In genomic region chr13:110495881-110496280, GRCh38 we compare ENCODE assay signal across 24 cellular contexts.
DNase-seq lines count a peak whose midpoint lies in the region; ATAC-seq, FAIRE-seq and TF ChIP-seq lines count a peak whose summit lies in the region.
"Had no signal": no experiment of that assay in that cellular context is flagged by ENCODE, and none has a peak within 500 bp of the region (broad histone marks: within the 10 kb centered on the region; RNA-seq: fewer than 3 reads in every experiment).

No MANE protein-coding gene starts in this region.

- no peak overlapping the region for H3K4me3 Mint-ChIP-seq in chondrocyte (ENCODE audit: unreplicated experiment)
- H3K4me3 Mint-ChIP-seq: B cell; CD4-positive, alpha-beta T cell; CD8-positive, alpha-beta T cell had no signal

- H3K36me3 Mint-ChIP-seq in chondrocyte (ENCODE audit: low read depth), result peaks cover 69% of the 10 kb centered on the region
- H3K36me3 Mint-ChIP-seq: CD8-positive, alpha-beta T cell had no signal

- peaks cover 86% of the 10 kb centered on the region for H4K20me1 ChIP-seq in smooth muscle cell (ENCODE audit: low read depth)
- H4K20me1 ChIP-seq: BLaER1 treated with 17β-estradiol and CSF1 and Interleukin-3, amounts not matched to agents 10 nM and 100 nM had no signal

- FAIRE-seq in kidney (lab: Jason Lieb, UNC), result no peak
- FAIRE-seq: A549, D721Med, G401.6, GM12891, GM18507 had no signal

- no peaks in the 10 kb centered on the region for H3K27me3 Mint-ChIP-seq in chondrocyte (ENCODE audit: low read depth)

- peaks cover 39% of the 10 kb centered on the region for H3K4me1 Mint-ChIP-seq in chondrocyte (ENCODE audit: low read depth)
- H3K4me1 Mint-ChIP-seq: B cell had no signal

- no peak for TF ChIP-seq CTCF in chondrocyte (IDR thresholded peaks at IDR 0.05)
- no peak for TF ChIP-seq CTCF in kidney (IDR thresholded peaks at IDR 0.05; ENCODE audit: borderline replicate concordance, extremely low read depth, insufficient read depth)
- TF ChIP-seq CTCF in smooth muscle cell (IDR thresholded peaks at IDR 0.05; ENCODE audit: borderline replicate concordance, insufficient read depth, poor library complexity, severe bottlenecking), result no peak

- H3K4me1 ChIP-seq in kidney (ENCODE audit: control insufficient read depth in 1 of 2, insufficient read depth in 1 of 2, low read depth in 1 of 2, low read length in 2 of 2) (no peaks in the 10 kb centered on the region), smooth muscle cell (ENCODE audit: low read depth) (peaks cover 3% of the 10 kb centered on the region), subcutaneous abdominal adipose tissue (ENCODE audit: control insufficient read depth in 5 of 5, insufficient read depth in 5 of 5, low read length in 5 of 5) (peaks cover 7 to 17% (median 10%) of the 10 kb centered on the region in 5 donors)
- H3K4me1 ChIP-seq: A549, Caco-2 had no signal

- H3K4me3 ChIP-seq in kidney (ENCODE audit: low read length in 2 of 2) (no peak overlapping the region), smooth muscle cell (no peak overlapping the region), subcutaneous abdominal adipose tissue (ENCODE audit: low read depth in 1 of 5, low read length in 5 of 5) (no peak overlapping the region)
- H3K4me3 ChIP-seq: A549; BLaER1 treated with 17β-estradiol and CSF1 and Interleukin-3, amounts not matched to agents 10 nM and 100 nM had no signal

- in situ Hi-C loops in KBM-7 (cut with MboI; ENCODE audit: low pct_unique_long_range_greater_than_20kb, low sequenced_read_pairs), result no loop called here

- H2AFZ ChIP-seq in smooth muscle cell (ENCODE audit: low read depth), result no peak overlapping the region

- ATAC-seq in Right ventricle myocardium superior (ENCODE audit: poor library complexity), result no peak
- ATAC-seq: A549; CD8-positive, alpha-beta T cell had no signal

- H3K9ac ChIP-seq in kidney (ENCODE audit: low read length in 2 of 2) (no peak overlapping the region), smooth muscle cell (ENCODE audit: low read depth) (no peak overlapping the region), subcutaneous abdominal adipose tissue (ENCODE audit: low read length in 5 of 5) (no peak overlapping the region)
- H3K9ac ChIP-seq: BLaER1 treated with 17β-estradiol and CSF1 and Interleukin-3, amounts not matched to agents 10 nM and 100 nM had no signal

- H3K36me3 ChIP-seq in kidney (ENCODE audit: control insufficient read depth in 1 of 2, insufficient read depth in 2 of 2, low read length in 2 of 2) (peaks cover 45 to 61% of the 10 kb centered on the region in 2 donors), smooth muscle cell (ENCODE audit: low read depth) (peaks cover 30% of the 10 kb centered on the region), subcutaneous abdominal adipose tissue (ENCODE audit: control insufficient read depth in 5 of 5, insufficient read depth in 5 of 5, low read length in 5 of 5) (peaks cover 22 to 98% (median 91%) of the 10 kb centered on the region in 5 donors)
- H3K36me3 ChIP-seq: BLaER1 treated with 17β-estradiol and CSF1 and Interleukin-3, amounts not matched to agents 10 nM and 100 nM had no signal

- no peaks in the 10 kb centered on the region for H3K9me3 ChIP-seq in kidney (ENCODE audit: control insufficient read depth in 1 of 2, low read length in 2 of 2)
- H3K9me3 ChIP-seq in smooth muscle cell (replicated peaks; ENCODE audit: low read depth), result no peaks in the 10 kb centered on the region
- H3K9me3 ChIP-seq in subcutaneous abdominal adipose tissue (ENCODE audit: control insufficient read depth in 5 of 5, low read length in 5 of 5), result peaks cover 0 to 7% (median 5%) of the 10 kb centered on the region in 5 donors
- H3K9me3 ChIP-seq: A549, Caco-2 had no signal

- 100% methylated on average over 3 of the region's 3 CpGs for WGBS in smooth muscle cell (ENCODE audit: low lambda C conversion rate)

- no peak overlapping the region for H3K4me2 ChIP-seq in smooth muscle cell
- H3K4me2 ChIP-seq: A549; BLaER1 treated with 17β-estradiol and CSF1 and Interleukin-3, amounts not matched to agents 10 nM and 100 nM had no signal

- no peak for DNase-seq in chondrocyte (ENCODE audit: low spot score)
- peak; percentile 62 for DNase-seq in kidney
- DNase-seq in smooth muscle cell (lab: John Stamatoyannopoulos, UW; ENCODE audit: unreplicated experiment), result no peak
- no peak for DNase-seq in SIG-M5 treated with dmso at 0.1 percent for 504 hours (lab: John Stamatoyannopoulos, UW; ENCODE audit: unreplicated experiment)
- DNase-seq in KBM-7, result no peak
- no peak for DNase-seq in activated CD8-positive, alpha-beta memory T cell treated with anti-CD3 and anti-CD28 coated beads, Interleukin-2, amount 50 U/mL, for 48 hours
- DNase-seq in Right ventricle myocardium superior, result no peak
- DNase-seq: AML-193; Caco-2; Calu3; CD4-positive, alpha-beta T cell; CD8-positive, alpha-beta T cell; DMS79 treated with DMSO at 0.1 percent for 48 hours; GF-D8 had no signal

- peak overlapping the region; percentile 22 for H3K27ac Mint-ChIP-seq in chondrocyte (ENCODE audit: unreplicated experiment)
- H3K27ac Mint-ChIP-seq: B cell; CD4-positive, alpha-beta T cell; CD8-positive, alpha-beta T cell had no signal

- H3K27me3 ChIP-seq in smooth muscle cell (ENCODE audit: low read depth) (no peaks in the 10 kb centered on the region), subcutaneous abdominal adipose tissue (ENCODE audit: control insufficient read depth in 5 of 5, insufficient read depth in 4 of 5, low read length in 5 of 5) (no peaks in the 10 kb centered on the region)
- H3K27me3 ChIP-seq: BLaER1 treated with 17β-estradiol and CSF1 and Interleukin-3, amounts not matched to agents 10 nM and 100 nM had no signal

- no peaks in the 10 kb centered on the region for H3K9me3 Mint-ChIP-seq in chondrocyte (ENCODE audit: low read depth)
- H3K9me3 Mint-ChIP-seq: CD4-positive, alpha-beta T cell had no signal

- H3K79me2 ChIP-seq in smooth muscle cell (ENCODE audit: low read depth), result no peaks in the 10 kb centered on the region

- intact Hi-C loops in kidney (cut with DNase I), result no loop called here
- intact Hi-C loops in Right ventricle myocardium superior (cut with DNase I), result no loop called here

- peaks cover 76% of the 10 kb centered on the region for H3F3A ChIP-seq in smooth muscle cell (ENCODE audit: low read depth)

- H3K27ac ChIP-seq in kidney (ENCODE audit: low read depth in 2 of 2, low read length in 2 of 2) (no peak overlapping the region), smooth muscle cell (ENCODE audit: low read depth) (peak overlapping the region; percentile 46), subcutaneous abdominal adipose tissue (ENCODE audit: low read depth, low read length) (peak overlapping the region; percentile 10)
- H3K27ac ChIP-seq: 22Rv1; A549; BLaER1 treated with 17β-estradiol and CSF1 and Interleukin-3, amounts not matched to agents 10 nM and 100 nM; C4-2B had no signal

Comparison
In these comparisons a context has a peak if more than half of its experiments do, and no peak if none do; other contexts are left out.
1. H3K27ac ChIP-seq: peak in smooth muscle cell (single experiment) and subcutaneous abdominal adipose tissue (single experiment); none in kidney (0 of 2).